Comparison of ENCODE assay signal across 10 cellular contexts in the genomic region with DNA sequence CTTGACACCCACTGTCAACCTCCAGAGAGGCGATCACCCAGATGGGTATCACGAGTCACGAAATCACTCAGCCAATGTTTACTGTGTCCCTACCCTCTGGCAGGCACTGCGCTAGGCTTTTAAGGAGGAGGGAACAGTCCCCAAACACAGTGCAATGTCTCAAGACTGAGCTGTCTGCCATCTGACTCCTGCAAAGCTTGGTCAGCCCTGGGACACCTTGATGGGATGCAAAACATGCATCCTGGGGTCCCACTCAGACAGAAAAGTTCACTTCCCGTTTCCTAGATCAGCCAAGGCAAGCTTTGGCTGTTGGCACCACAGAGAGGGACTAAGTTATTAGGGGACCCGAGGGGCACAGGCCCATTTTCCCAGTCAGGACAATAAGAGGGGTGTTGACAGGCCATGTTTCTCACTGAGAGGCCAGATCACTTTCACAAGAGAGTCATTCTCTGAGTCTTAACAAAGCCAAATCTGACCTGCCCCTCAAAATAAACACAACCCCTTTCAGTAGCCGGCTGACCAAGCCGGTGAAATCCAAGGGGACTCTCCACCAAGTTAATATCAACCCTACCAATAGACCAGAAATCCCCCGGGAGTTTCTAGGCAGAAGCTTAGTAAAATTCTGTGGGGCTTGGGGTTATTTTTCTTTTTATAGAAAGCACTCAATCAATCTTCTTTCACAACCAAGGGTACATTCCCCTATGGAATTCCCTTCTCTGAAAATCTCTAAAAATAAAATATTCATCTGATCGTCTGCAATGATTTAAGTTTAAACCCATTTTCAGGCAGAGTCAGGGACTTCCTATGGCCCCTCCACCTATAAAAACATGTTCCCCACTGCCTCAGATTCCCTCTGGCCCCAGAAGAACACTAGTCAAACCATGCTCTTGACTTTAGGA. TPM values are rescaled to one million over a fixed set of nuclear protein-coding genes. Genes with fewer than 3 reads are reported as not detected.
DNase-seq lines count a peak whose midpoint lies in the region; ATAC-seq and TF ChIP-seq lines count a peak whose summit lies in the region.
"Had no signal": no experiment of that assay in that cellular context is flagged by ENCODE, and none has a peak within 500 bp of the region (broad histone marks: within the 10 kb centered on the region; RNA-seq: fewer than 3 reads in every experiment).

No MANE protein-coding gene starts in this region.

- H3K36me3 ChIP-seq in liver (ENCODE audit: control insufficient read depth in 4 of 4, insufficient read depth in 3 of 4, low read depth in 1 of 4, low read length in 3 of 4): no peaks in the 10 kb centered on the region
- H3K36me3 ChIP-seq in right lobe of liver: no peaks in the 10 kb centered on the region
- no peaks in the 10 kb centered on the region for H3K36me3 ChIP-seq in upper lobe of right lung

- no peak for TF ChIP-seq RAD21 in liver (IDR thresholded peaks at IDR 0.05)

- H3K4me1 ChIP-seq in liver (ENCODE audit: control insufficient read depth in 4 of 4, insufficient read depth in 4 of 4, low read length in 3 of 4): peaks cover 5 to 58% (median 35%) of the 10 kb centered on the region in 4 donors
- H3K4me1 ChIP-seq in right lobe of liver: peaks cover 0 to 34% (median 16%) of the 10 kb centered on the region in 4 donors
- H3K4me1 ChIP-seq in upper lobe of right lung: peaks cover 51% of the 10 kb centered on the region

- peaks cover 5% of the 10 kb centered on the region for H3K36me3 Mint-ChIP-seq in brain

- intact Hi-C loops in right lobe of liver (cut with DNase I): no loop called here
- intact Hi-C loops in upper lobe of right lung (cut with DNase I): no loop called here

- H3K4me1 Mint-ChIP-seq in brain: peaks cover 65% of the 10 kb centered on the region

- DNase-seq in right lobe of liver (no peak), upper lobe of right lung (no peak), MV-4-11 (lab: John Stamatoyannopoulos, UW) (no peak), NCI-H748 treated with DMSO at 0.1 percent for 48 hours (lab: John Stamatoyannopoulos, UW) (no peak), C1 segment of cervical spinal cord (lab: John Stamatoyannopoulos, UW) (no peak)
- DNase-seq: DMS 273 treated with DMSO at 0.1 percent for 48 hours, glutamatergic neuron had no signal

- ATAC-seq in right lobe of liver (no peak), HG03097 (IDR thresholded peaks at IDR 0.05; ENCODE audit: low FRiP score, unreplicated experiment) (peak; percentile 23), upper lobe of right lung (no peak)

- H3K9me3 Mint-ChIP-seq in brain: peaks cover 0 to 6% (median 0%) of the 10 kb centered on the region in 5 experiments

- peak overlapping the region in 3 of 5 experiments; percentile 63 to 92 (median 64) for H3K27ac Mint-ChIP-seq in brain

- H3K27ac ChIP-seq in liver (ENCODE audit: low read depth in 1 of 2, low read length in 2 of 2): peak overlapping the region; percentile 11 to 48
- H3K27ac ChIP-seq in right lobe of liver: peak overlapping the region in 1 of 3 donors; percentile 25
- peak overlapping the region; percentile 56 for H3K27ac ChIP-seq in upper lobe of right lung

- 47% methylated on average over 10 of the region's 10 CpGs for WGBS in liver
- 10% methylated on average over 7 of the region's 10 CpGs for WGBS in right lobe of liver (ENCODE audit: insufficient coverage, low coverage, low lambda C conversion rate, missing lambda C conversion rate)

- no peak overlapping the region for H3K9ac ChIP-seq in liver (ENCODE audit: low read depth in 1 of 2, low read length in 2 of 2)

- H3K27me3 ChIP-seq in liver (ENCODE audit: control insufficient read depth in 4 of 4, insufficient read depth in 4 of 4, low read length in 3 of 4) (no peaks in the 10 kb centered on the region), right lobe of liver (no peaks in the 10 kb centered on the region), upper lobe of right lung (no peaks in the 10 kb centered on the region)

- peak overlapping the region in 3 of 5 experiments; percentile 45 to 74 (median 51) for H3K4me3 Mint-ChIP-seq in brain

- no peak overlapping the region for H3K4me3 ChIP-seq in liver (ENCODE audit: low read depth in 1 of 3, low read length in 3 of 3)
- H3K4me3 ChIP-seq in right lobe of liver: no peak overlapping the region
- H3K4me3 ChIP-seq in upper lobe of right lung: no peak overlapping the region

- peaks cover 42% of the 10 kb centered on the region for H3K27me3 Mint-ChIP-seq in brain

- TF ChIP-seq CTCF in liver (IDR thresholded peaks at IDR 0.05; ENCODE audit: low read depth, low read length, missing input control) (no peak), right lobe of liver (IDR thresholded peaks at IDR 0.05) (no peak), brain (conservative IDR thresholded peaks at IDR 0.05) (no peak), upper lobe of right lung (IDR thresholded peaks at IDR 0.05) (no peak)

- H3K9me3 ChIP-seq in liver (ENCODE audit: control insufficient read depth in 4 of 4, low read length in 3 of 4) (no peaks in the 10 kb centered on the region), right lobe of liver (no peaks in the 10 kb centered on the region), upper lobe of right lung (no peaks in the 10 kb centered on the region)

- TF ChIP-seq POLR2A in right lobe of liver (IDR thresholded peaks at IDR 0.05): no peak

TF ChIP-seq in liver, 16 proteins besides CTCF, POLR2A, EP300 and RAD21:
- TF ChIP-seq FOXA2 (IDR thresholded peaks at IDR 0.05): no peak
- TF ChIP-seq YY1 (IDR thresholded peaks at IDR 0.05): no peak
- TF ChIP-seq HNF4G (IDR thresholded peaks at IDR 0.05): no peak
- TF ChIP-seq TAF1 (conservative IDR thresholded peaks at IDR 0.05): no peak
- no peak for TF ChIP-seq SP1 (IDR thresholded peaks at IDR 0.05)
- TF ChIP-seq, protein P1, sequence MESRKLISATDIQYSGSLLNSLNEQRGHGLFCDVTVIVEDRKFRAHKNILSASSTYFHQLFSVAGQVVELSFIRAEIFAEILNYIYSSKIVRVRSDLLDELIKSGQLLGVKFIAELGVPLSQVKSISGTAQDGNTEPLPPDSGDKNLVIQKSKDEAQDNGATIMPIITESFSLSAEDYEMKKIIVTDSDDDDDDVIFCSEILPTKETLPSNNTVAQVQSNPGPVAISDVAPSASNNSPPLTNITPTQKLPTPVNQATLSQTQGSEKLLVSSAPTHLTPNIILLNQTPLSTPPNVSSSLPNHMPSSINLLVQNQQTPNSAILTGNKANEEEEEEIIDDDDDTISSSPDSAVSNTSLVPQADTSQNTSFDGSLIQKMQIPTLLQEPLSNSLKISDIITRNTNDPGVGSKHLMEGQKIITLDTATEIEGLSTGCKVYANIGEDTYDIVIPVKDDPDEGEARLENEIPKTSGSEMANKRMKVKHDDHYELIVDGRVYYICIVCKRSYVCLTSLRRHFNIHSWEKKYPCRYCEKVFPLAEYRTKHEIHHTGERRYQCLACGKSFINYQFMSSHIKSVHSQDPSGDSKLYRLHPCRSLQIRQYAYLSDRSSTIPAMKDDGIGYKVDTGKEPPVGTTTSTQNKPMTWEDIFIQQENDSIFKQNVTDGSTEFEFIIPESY (IDR thresholded peaks at IDR 0.05): no peak

RNA-seq across cellular contexts. Expression of a gene that starts 3.5 kb away (rescaled TPM):
- total RNA-seq in liver: 10 to 100 TPM in 1 of 2 donors, 1 to 10 TPM in 1; 4.4 to 20.4 TPM
- 10 to 100 TPM; 11.8 to 12.1 TPM for polyA plus RNA-seq in liver
- 10 to 100 TPM; 15.1 to 36.0 (median 19.8) TPM for total RNA-seq in right lobe of liver
- 15.1 TPM for polyA plus RNA-seq in brain (ENCODE audit: insufficient read depth, low read depth, low replicate concordance)
- total RNA-seq in upper lobe of right lung: 69.4 TPM
